1 cellular context compared by ENCODE assay signal in genomic region chr14:35808076-35808657, GRCh38.
TF ChIP-seq lines count a peak whose summit lies in the region.

No MANE protein-coding gene starts in this region.

TF ChIP-seq in K562, 482 proteins besides CTCF, POLR2A, EP300 and RAD21:
- TF ChIP-seq, protein P1, sequence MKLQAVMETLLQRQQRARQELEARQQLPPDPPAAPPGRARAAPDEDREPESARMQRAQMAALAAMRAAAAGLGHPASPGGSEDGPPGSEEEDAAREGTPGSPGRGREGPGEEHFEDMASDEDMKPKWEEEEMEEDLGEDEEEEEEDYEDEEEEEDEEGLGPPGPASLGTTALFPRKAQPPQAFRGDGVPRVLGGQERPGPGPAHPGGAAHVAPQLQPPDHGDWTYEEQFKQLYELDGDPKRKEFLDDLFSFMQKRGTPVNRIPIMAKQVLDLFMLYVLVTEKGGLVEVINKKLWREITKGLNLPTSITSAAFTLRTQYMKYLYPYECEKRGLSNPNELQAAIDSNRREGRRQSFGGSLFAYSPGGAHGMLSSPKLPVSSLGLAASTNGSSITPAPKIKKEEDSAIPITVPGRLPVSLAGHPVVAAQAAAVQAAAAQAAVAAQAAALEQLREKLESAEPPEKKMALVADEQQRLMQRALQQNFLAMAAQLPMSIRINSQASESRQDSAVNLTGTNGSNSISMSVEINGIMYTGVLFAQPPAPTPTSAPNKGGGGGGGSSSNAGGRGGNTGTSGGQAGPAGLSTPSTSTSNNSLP (IDR thresholded peaks at IDR 0.05; ENCODE audit: borderline replicate concordance, low read depth, low read length), result no peak
- TF ChIP-seq RFX7 (CRISPR knock-in tag; IDR thresholded peaks at IDR 0.05), result no peak
- no peak for TF ChIP-seq THRAP3 (IDR thresholded peaks at IDR 0.05; ENCODE audit: borderline replicate concordance)
